15 cellular contexts compared by ENCODE assay signal in the genomic region with DNA sequence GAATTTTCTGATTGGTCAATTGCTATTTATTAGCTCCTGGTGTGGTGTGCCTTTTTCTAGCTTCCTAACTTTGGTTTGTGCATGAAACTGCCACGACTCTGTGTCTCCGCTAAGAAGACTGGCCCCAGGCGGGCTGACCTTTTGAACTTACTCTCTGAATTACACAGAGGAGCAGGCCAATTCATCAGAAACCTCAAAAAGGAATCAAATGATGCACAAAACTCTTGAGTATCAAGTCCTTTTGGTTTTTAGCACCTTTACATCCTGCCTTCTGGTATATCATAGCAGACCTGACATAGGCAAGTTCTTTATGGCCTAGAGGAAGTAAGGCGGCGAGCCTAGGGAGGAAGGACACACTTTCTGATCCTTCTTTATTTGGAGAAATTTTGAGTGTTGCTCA. TPM values are rescaled to one million over a fixed set of nuclear protein-coding genes. Genes with fewer than 3 reads are reported as not detected.
DNase-seq lines count a peak whose midpoint lies in the region; ATAC-seq and TF ChIP-seq lines count a peak whose summit lies in the region.
"Had no signal": no experiment of that assay in that cellular context is flagged by ENCODE, and none has a peak within 500 bp of the region (broad histone marks: within the 10 kb centered on the region; RNA-seq: fewer than 3 reads in every experiment).

No MANE protein-coding gene starts in this region.

- H3K4me3 Mint-ChIP-seq in T-helper 1 cell treated with Interleukin-12 subunit alpha and Interleukin-12 subunit beta and Interleukin-4 antibody, amounts not matched to agents 30 μg/mL and 1 μg/mL, for 36 hours = peak overlapping the region; percentile 66
- H3K4me3 Mint-ChIP-seq in central memory CD8-positive, alpha-beta T cell = peak overlapping the region; percentile 45

- H3K4me1 Mint-ChIP-seq in T-helper 1 cell treated with Interleukin-12 subunit alpha and Interleukin-12 subunit beta and Interleukin-4 antibody, amounts not matched to agents 30 μg/mL and 1 μg/mL, for 36 hours (ENCODE audit: low read depth) = peaks cover 26% of the 10 kb centered on the region
- peaks cover 39% of the 10 kb centered on the region for H3K4me1 Mint-ChIP-seq in central memory CD8-positive, alpha-beta T cell

- 69 to 82% methylated on average over 5 of the region's 5 CpGs for WGBS in lower leg skin, 2 donors

- ATAC-seq in central memory CD8-positive, alpha-beta T cell (replicated peaks; ENCODE audit: extremely low read depth, poor library complexity, severe bottlenecking) = peak; percentile 66
- ATAC-seq in GM19023 (IDR thresholded peaks at IDR 0.05; ENCODE audit: unreplicated experiment) (no peak), GM21360 (IDR thresholded peaks at IDR 0.05; ENCODE audit: unreplicated experiment) (no peak), GM19463 (IDR thresholded peaks at IDR 0.05; ENCODE audit: unreplicated experiment) (no peak)
- ATAC-seq: lower lobe of right lung had no signal

- H3K9me3 Mint-ChIP-seq in T-helper 1 cell treated with Interleukin-12 subunit alpha and Interleukin-12 subunit beta and Interleukin-4 antibody, amounts not matched to agents 30 μg/mL and 1 μg/mL, for 36 hours = no peaks in the 10 kb centered on the region
- H3K9me3 Mint-ChIP-seq in central memory CD8-positive, alpha-beta T cell = no peaks in the 10 kb centered on the region

- H3K4me3 ChIP-seq in lower leg skin (ENCODE audit: low read depth, poor library complexity, severe bottlenecking) = no peak overlapping the region
- H3K4me3 ChIP-seq: lower lobe of right lung, sigmoid colon, SJCRH30, testis had no signal

- peaks cover 4% of the 10 kb centered on the region for H3K36me3 Mint-ChIP-seq in T-helper 1 cell treated with Interleukin-12 subunit alpha and Interleukin-12 subunit beta and Interleukin-4 antibody, amounts not matched to agents 30 μg/mL and 1 μg/mL, for 36 hours (ENCODE audit: low read depth)
- peaks cover 1% of the 10 kb centered on the region for H3K36me3 Mint-ChIP-seq in central memory CD8-positive, alpha-beta T cell (ENCODE audit: insufficient read depth)

- intact Hi-C loops in lower leg skin (cut with DNase I; ENCODE audit: low total_unique reads) = no loop called here

- peak; percentile 23 to 40 for DNase-seq in stimulated activated CD4-positive, alpha-beta T cell treated with anti-CD3 and anti-CD28 coated beads, Interleukin-2, amount 100 ng/mL, for 24 hours
- no peak for DNase-seq in stimulated activated CD4-positive, alpha-beta T cell treated with anti-CD3 and anti-CD28 coated beads, Interleukin-4, amount 100 ng/mL, for 1 hour
- DNase-seq in central memory CD8-positive, alpha-beta T cell (ENCODE audit: low spot score in 2 of 2) = no peak
- no peak for DNase-seq in lower leg skin (ENCODE audit: low spot score in 2 of 2)
- DNase-seq: activated CD8-positive, alpha-beta memory T cell treated with anti-CD3 and anti-CD28 coated beads, Interleukin-2, amount 50 U/mL, for 48 hours; lower lobe of right lung; NCI-H1048; NCI-H2227 treated with DMSO at 0.1 percent for 48 hours; sigmoid colon; SJCRH30; testis had no signal

- H3K27me3 Mint-ChIP-seq in T-helper 1 cell treated with Interleukin-12 subunit alpha and Interleukin-12 subunit beta and Interleukin-4 antibody, amounts not matched to agents 30 μg/mL and 1 μg/mL, for 36 hours (ENCODE audit: low read depth) = no peaks in the 10 kb centered on the region
- H3K27me3 Mint-ChIP-seq in central memory CD8-positive, alpha-beta T cell = no peaks in the 10 kb centered on the region

- no peak for TF ChIP-seq CTCF in lower leg skin (IDR thresholded peaks at IDR 0.05)

- TF ChIP-seq POLR2A in lower leg skin (IDR thresholded peaks at IDR 0.05) = no peak

- H3K27ac Mint-ChIP-seq in T-helper 1 cell treated with Interleukin-12 subunit alpha and Interleukin-12 subunit beta and Interleukin-4 antibody, amounts not matched to agents 30 μg/mL and 1 μg/mL, for 36 hours = peak overlapping the region; percentile 91
- H3K27ac Mint-ChIP-seq in central memory CD8-positive, alpha-beta T cell (ENCODE audit: low read depth) = peak overlapping the region; percentile 93

RNA-seq across cellular contexts. Expression of a gene that starts 17.6 kb away (rescaled TPM):
- 1 to 10 TPM in 1 of 4 donors, under 1 TPM in 2, not detected in 1; 0.42 to 1.1 (median 0.46) TPM for total RNA-seq in lower leg skin
- total RNA-seq: lower lobe of right lung had no signal

RNA-seq across cellular contexts. Expression of a gene that starts 18.2 kb away (rescaled TPM):
- 1 to 10 TPM in 2 of 4 donors, not detected in 2; 1.1 to 2.4 TPM for total RNA-seq in lower leg skin
- total RNA-seq: lower lobe of right lung, sigmoid colon, SJCRH30 had no signal

RNA-seq across cellular contexts. Expression of a gene that starts 55.8 kb away (rescaled TPM):
- not detected for total RNA-seq in lower leg skin
- total RNA-seq: lower lobe of right lung, SJCRH30, testis had no signal

Comparison
In these comparisons a context has a peak if more than half of its experiments do, and no peak if none do; other contexts are left out.
1. DNase-seq: peak in stimulated activated CD4-positive, alpha-beta T cell treated with anti-CD3 and anti-CD28 coated beads, Interleukin-2, amount 100 ng/mL, for 24 hours (2 of 2); none in stimulated activated CD4-positive, alpha-beta T cell treated with anti-CD3 and anti-CD28 coated beads, Interleukin-4, amount 100 ng/mL, for 1 hour (single experiment), central memory CD8-positive, alpha-beta T cell (0 of 2) and lower leg skin (0 of 2).